Comparison of ENCODE assay signal across 8 cellular contexts in the genomic region with DNA sequence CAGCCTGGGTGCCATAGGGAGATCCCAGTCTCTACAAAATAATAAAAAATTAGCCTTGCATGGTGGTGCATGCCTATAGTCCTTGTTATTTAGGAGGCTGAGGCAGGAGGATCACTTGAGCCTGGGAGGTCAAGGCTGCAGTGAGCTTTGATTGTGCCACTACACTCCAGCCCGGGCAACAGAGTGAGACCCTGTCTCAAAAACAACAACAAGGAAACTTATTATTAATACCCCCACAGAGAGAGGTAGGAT.
DNase-seq lines count a peak whose midpoint lies in the region; ATAC-seq, FAIRE-seq and TF ChIP-seq lines count a peak whose summit lies in the region.
"Not testable (repeated sequence)": the region's sequence is repeated elsewhere in the genome, so short reads cannot be mapped to it uniquely, and the experiment has no call there.

No MANE protein-coding gene starts in this region.

- POLR2A ChIA-PET in GM12878 (lab: Charles Lee) = interaction anchor here (0.9 to 1.4 kb wide), 7 partner anchors 10 to 282 kb away, joined by 3 to 10 read pairs (median 4); no protein-coding TSS in a partner anchor

- H3K9ac ChIP-seq in BLaER1; GM12878 (ENCODE audit: control insufficient read depth, insufficient read depth, low read length): not testable (repeated sequence)
- H3K9ac ChIP-seq in MM.1S (ENCODE audit: low read length) = peak overlapping the region; percentile 55; the same call in 1 of the 2 replicates

- TF ChIP-seq CTCF in HL-60 (IDR thresholded peaks at IDR 0.05; ENCODE audit: insufficient read depth, low read length); MM.1S (IDR thresholded peaks at IDR 0.05; ENCODE audit: low read length); GM12878 (IDR thresholded peaks at IDR 0.05 in 2 of 3, conservative IDR thresholded peaks at IDR 0.05 in 1 of 3; ENCODE audit: control insufficient read depth in 2 of 3, extremely low read depth in 1 of 3, insufficient read depth in 1 of 3, low read depth in 3 of 3, low read length in 3 of 3): not testable (repeated sequence)

- H3K36me3 ChIP-seq in BLaER1; MM.1S (replicated peaks; ENCODE audit: insufficient read depth, low read length); GM12878 (ENCODE audit: control insufficient read depth in 2 of 2, insufficient read depth in 2 of 2, low read length in 1 of 2): not testable (repeated sequence)

- H3F3A ChIP-seq in MM.1S (ENCODE audit: insufficient read depth, low read length) = peaks cover 14% of the 10 kb centered on the region

- H3K4me3 ChIP-seq in BLaER1; HL-60 (replicated peaks; ENCODE audit: insufficient read depth, low read length); MM.1S (ENCODE audit: low read length); GM12878: not testable (repeated sequence)

- ATAC-seq in GM18907 (IDR thresholded peaks at IDR 0.05; ENCODE audit: unreplicated experiment) = peak; percentile 14
- ATAC-seq in HG02943 (IDR thresholded peaks at IDR 0.05; ENCODE audit: low read depth, unreplicated experiment) = peak; percentile 29
- ATAC-seq in GM12878; memory B cell (ENCODE audit: low read depth): not testable (repeated sequence)
- peak; percentile 19 to 41 for ATAC-seq in stimulated activated naive B cell treated with anti-CD40 and anti-IgM and Interleukin-4, amounts not matched to agents 10 μg/mL and 1 μg/mL and 100 μg/mL, for 72 hours (replicated peaks)

- FAIRE-seq in GM12878 (lab: Jason Lieb, UNC) = not testable (repeated sequence)

- H3K4me1 ChIP-seq in BLaER1 = peaks cover 22% of the 10 kb centered on the region
- peaks cover 29% of the 10 kb centered on the region for H3K4me1 ChIP-seq in MM.1S (ENCODE audit: low read length)
- peaks cover 26% of the 10 kb centered on the region for H3K4me1 ChIP-seq in GM12878 (ENCODE audit: control insufficient read depth, insufficient read depth, low read length)

- RAD21 ChIA-PET in GM12878 (lab: Charles Lee; ENCODE audit: unreplicated experiment) = interaction anchor here (0.9 to 2.9 kb wide), 13 partner anchors 11 to 1187 kb away, joined by 3 to 16 read pairs (median 5); no protein-coding TSS in a partner anchor

- in situ Hi-C loops in GM12878 (cut with MboI) = not testable (repeated sequence)

- peak overlapping the region; percentile 46 for H3K4me2 ChIP-seq in BLaER1
- H3K4me2 ChIP-seq in MM.1S (ENCODE audit: low read depth, low read length) = peak overlapping the region; percentile 63; the same call in 1 of the 2 replicates
- H3K4me2 ChIP-seq in GM12878 (ENCODE audit: control insufficient read depth, insufficient read depth) = peak overlapping the region; percentile 59

- not testable (repeated sequence) for H3K27me3 Mint-ChIP-seq in memory B cell
- H3K27me3 Mint-ChIP-seq in stimulated activated naive B cell treated with anti-CD40 and anti-IgM and Interleukin-4, amounts not matched to agents 10 μg/mL and 1 μg/mL and 100 μg/mL, for 72 hours = peaks cover 7 to 28% of the 10 kb centered on the region in 2 donors

- not testable (repeated sequence) for H3K36me3 Mint-ChIP-seq in memory B cell; stimulated activated naive B cell treated with anti-CD40 and anti-IgM and Interleukin-4, amounts not matched to agents 10 μg/mL and 1 μg/mL and 100 μg/mL, for 72 hours

- SMC1A ChIA-PET in GM12878 (lab: Charles Lee; ENCODE audit: uncharacterized antibody, unreplicated experiment) = interaction anchor here (0.8 to 4.2 kb wide), 14 partner anchors 8 to 291 kb away, joined by 3 to 46 read pairs (median 6); no protein-coding TSS in a partner anchor

- H2AFZ ChIP-seq in MM.1S (ENCODE audit: low read length) = peak overlapping the region; percentile 65; the same call in 1 of the 2 replicates
- not testable (repeated sequence) for H2AFZ ChIP-seq in GM12878 (ENCODE audit: control insufficient read depth, low read depth, low read length)

- TF ChIP-seq RAD21 in GM12878 (IDR thresholded peaks at IDR 0.05; ENCODE audit: insufficient read depth, low read depth, low read length) = not testable (repeated sequence)

- not testable (repeated sequence) for H3K9me3 ChIP-seq in BLaER1; MM.1S (replicated peaks; ENCODE audit: insufficient read depth, low read length)
- peaks cover 16% of the 10 kb centered on the region for H3K9me3 ChIP-seq in GM12878 (replicated peaks; ENCODE audit: control insufficient read depth, insufficient read depth, low read length)

- H3K27me3 ChIP-seq in BLaER1; HL-60 (ENCODE audit: insufficient read depth, poor library complexity, severe bottlenecking); MM.1S (replicated peaks; ENCODE audit: insufficient read depth, low read length); GM12878 (replicated peaks in 1 of 2; ENCODE audit: control insufficient read depth in 2 of 2, insufficient read depth in 2 of 2, low read length in 1 of 2): not testable (repeated sequence)

- not testable (repeated sequence) for TF ChIP-seq POLR2A in GM12878 (IDR thresholded peaks at IDR 0.05; ENCODE audit: low read depth, low read length)

- WGBS in GM12878 (ENCODE audit: insufficient coverage, insufficient replicate concordance, low lambda C conversion rate, missing lambda C conversion rate) = 56% methylated on average over 1 of the region's 1 CpG

- intact Hi-C loops in GM12878 (cut with micrococcal nuclease; ENCODE audit: unreplicated experiment) = loop anchor here (1.0 to 5.0 kb wide), 2 partner anchors 21 to 174 kb away; no protein-coding TSS in a partner anchor

- H3K27ac Mint-ChIP-seq in memory B cell = peak overlapping the region; percentile 93
- H3K27ac Mint-ChIP-seq in stimulated activated naive B cell treated with anti-CD40 and anti-IgM and Interleukin-4, amounts not matched to agents 10 μg/mL and 1 μg/mL and 100 μg/mL, for 72 hours = not testable (repeated sequence)

- TSS peak; percentile 80 for BruUV-seq in GM12878 (replicated peaks; lab: Mats Ljungman, UMichigan)

- H3K27ac ChIP-seq in BLaER1 = not testable (repeated sequence)
- H3K27ac ChIP-seq in HL-60 (replicated peaks) (peak overlapping the region; percentile 20), MM.1S (ENCODE audit: low read length) (peak overlapping the region; percentile 93), GM12878 (ENCODE audit: control insufficient read depth, insufficient read depth) (peak overlapping the region; percentile 88)

- H3K4me1 Mint-ChIP-seq in memory B cell = peaks cover 14% of the 10 kb centered on the region
- peaks cover 4 to 18% of the 10 kb centered on the region in 2 donors for H3K4me1 Mint-ChIP-seq in stimulated activated naive B cell treated with anti-CD40 and anti-IgM and Interleukin-4, amounts not matched to agents 10 μg/mL and 1 μg/mL and 100 μg/mL, for 72 hours

- H3K4me3 Mint-ChIP-seq in memory B cell; stimulated activated naive B cell treated with anti-CD40 and anti-IgM and Interleukin-4, amounts not matched to agents 10 μg/mL and 1 μg/mL and 100 μg/mL, for 72 hours: not testable (repeated sequence)

- H4K20me1 ChIP-seq in BLaER1; MM.1S (ENCODE audit: insufficient read depth, low read length); GM12878 (ENCODE audit: control insufficient read depth, insufficient read depth): not testable (repeated sequence)

- TF ChIP-seq EP300 in GM12878 (IDR thresholded peaks at IDR 0.05; ENCODE audit: borderline replicate concordance in 1 of 2, control insufficient read depth in 1 of 2, low read depth in 2 of 2, low read length in 2 of 2) = not testable (repeated sequence)

- CTCF ChIA-PET in GM12878 (lab: Yijun Ruan, JAX) = interaction anchor here (1.2 to 2.1 kb wide), 5 partner anchors 11 to 22 kb away, joined by 3 to 10 read pairs (median 5); no protein-coding TSS in a partner anchor

- H3K79me2 ChIP-seq in MM.1S (ENCODE audit: low read length); GM12878 (ENCODE audit: control insufficient read depth, insufficient read depth, low read length): not testable (repeated sequence)

- not testable (repeated sequence) for H3K9me2 ChIP-seq in MM.1S (replicated peaks; ENCODE audit: insufficient read depth, low read length)

- H3K9me3 Mint-ChIP-seq in memory B cell = not testable (repeated sequence)
- H3K9me3 Mint-ChIP-seq in stimulated activated naive B cell treated with anti-CD40 and anti-IgM and Interleukin-4, amounts not matched to agents 10 μg/mL and 1 μg/mL and 100 μg/mL, for 72 hours = peaks cover 10 to 12% of the 10 kb centered on the region in 2 donors

- not testable (repeated sequence) for DNase-seq in HL-60 (ENCODE audit: low read depth in 1 of 2, low spot score in 1 of 2); MM.1S; GM12878 (ENCODE audit: low read depth, low spot score); memory B cell (ENCODE audit: low spot score in 2 of 2); stimulated activated naive B cell treated with anti-CD40 and anti-IgM and Interleukin-4, amounts not matched to agents 10 μg/mL and 1 μg/mL and 100 μg/mL, for 72 hours

TF ChIP-seq in GM12878, 131 proteins besides CTCF, POLR2A, EP300 and RAD21:
- TF ChIP-seq SMARCA5 (IDR thresholded peaks at IDR 0.05) (peak; percentile 86; the same call in 1 of the 2 replicates), ZNF217 (IDR thresholded peaks at IDR 0.05) (peak; percentile 90)
- TF ChIP-seq, protein P1, sequence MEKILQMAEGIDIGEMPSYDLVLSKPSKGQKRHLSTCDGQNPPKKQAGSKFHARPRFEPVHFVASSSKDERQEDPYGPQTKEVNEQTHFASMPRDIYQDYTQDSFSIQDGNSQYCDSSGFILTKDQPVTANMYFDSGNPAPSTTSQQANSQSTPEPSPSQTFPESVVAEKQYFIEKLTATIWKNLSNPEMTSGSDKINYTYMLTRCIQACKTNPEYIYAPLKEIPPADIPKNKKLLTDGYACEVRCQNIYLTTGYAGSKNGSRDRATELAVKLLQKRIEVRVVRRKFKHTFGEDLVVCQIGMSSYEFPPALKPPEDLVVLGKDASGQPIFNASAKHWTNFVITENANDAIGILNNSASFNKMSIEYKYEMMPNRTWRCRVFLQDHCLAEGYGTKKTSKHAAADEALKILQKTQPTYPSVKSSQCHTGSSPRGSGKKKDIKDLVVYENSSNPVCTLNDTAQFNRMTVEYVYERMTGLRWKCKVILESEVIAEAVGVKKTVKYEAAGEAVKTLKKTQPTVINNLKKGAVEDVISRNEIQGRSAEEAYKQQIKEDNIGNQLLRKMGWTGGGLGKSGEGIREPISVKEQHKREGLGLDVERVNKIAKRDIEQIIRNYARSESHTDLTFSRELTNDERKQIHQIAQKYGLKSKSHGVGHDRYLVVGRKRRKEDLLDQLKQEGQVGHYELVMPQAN (conservative IDR thresholded peaks at IDR 0.05) = 0 out of 2 replicates have a peak, but pooled peaks have one; percentile 14
